ENCODE assay signal across 1 cellular context in genomic region chr16:3348547-3349167, GRCh38.
TF ChIP-seq lines count a peak whose summit lies in the region.

No MANE protein-coding gene starts in this region.

TF ChIP-seq in GM23338, 12 proteins besides CTCF, POLR2A, EP300 and RAD21:
- TF ChIP-seq JUNB (IDR thresholded peaks at IDR 0.05; ENCODE audit: unreplicated experiment) (no peak), ZNF114 (CRISPR knock-in tag; IDR thresholded peaks at IDR 0.05) (no peak), NANOG (IDR thresholded peaks at IDR 0.05; ENCODE audit: borderline replicate concordance) (no peak), STAT1 (IDR thresholded peaks at IDR 0.05; ENCODE audit: unreplicated experiment) (no peak), POLR2AphosphoS5 (IDR thresholded peaks at IDR 0.05; ENCODE audit: low read depth) (no peak), EZH2 (IDR thresholded peaks at IDR 0.05; ENCODE audit: low read depth, unreplicated experiment) (no peak), CREB1 (CRISPR knock-in tag; IDR thresholded peaks at IDR 0.05; ENCODE audit: low read depth) (no peak), ZNF331 (CRISPR knock-in tag; IDR thresholded peaks at IDR 0.05; ENCODE audit: low read depth) (no peak), EZH2phosphoT487 (IDR thresholded peaks at IDR 0.05; ENCODE audit: unreplicated experiment) (no peak)
- TF ChIP-seq, protein P1, sequence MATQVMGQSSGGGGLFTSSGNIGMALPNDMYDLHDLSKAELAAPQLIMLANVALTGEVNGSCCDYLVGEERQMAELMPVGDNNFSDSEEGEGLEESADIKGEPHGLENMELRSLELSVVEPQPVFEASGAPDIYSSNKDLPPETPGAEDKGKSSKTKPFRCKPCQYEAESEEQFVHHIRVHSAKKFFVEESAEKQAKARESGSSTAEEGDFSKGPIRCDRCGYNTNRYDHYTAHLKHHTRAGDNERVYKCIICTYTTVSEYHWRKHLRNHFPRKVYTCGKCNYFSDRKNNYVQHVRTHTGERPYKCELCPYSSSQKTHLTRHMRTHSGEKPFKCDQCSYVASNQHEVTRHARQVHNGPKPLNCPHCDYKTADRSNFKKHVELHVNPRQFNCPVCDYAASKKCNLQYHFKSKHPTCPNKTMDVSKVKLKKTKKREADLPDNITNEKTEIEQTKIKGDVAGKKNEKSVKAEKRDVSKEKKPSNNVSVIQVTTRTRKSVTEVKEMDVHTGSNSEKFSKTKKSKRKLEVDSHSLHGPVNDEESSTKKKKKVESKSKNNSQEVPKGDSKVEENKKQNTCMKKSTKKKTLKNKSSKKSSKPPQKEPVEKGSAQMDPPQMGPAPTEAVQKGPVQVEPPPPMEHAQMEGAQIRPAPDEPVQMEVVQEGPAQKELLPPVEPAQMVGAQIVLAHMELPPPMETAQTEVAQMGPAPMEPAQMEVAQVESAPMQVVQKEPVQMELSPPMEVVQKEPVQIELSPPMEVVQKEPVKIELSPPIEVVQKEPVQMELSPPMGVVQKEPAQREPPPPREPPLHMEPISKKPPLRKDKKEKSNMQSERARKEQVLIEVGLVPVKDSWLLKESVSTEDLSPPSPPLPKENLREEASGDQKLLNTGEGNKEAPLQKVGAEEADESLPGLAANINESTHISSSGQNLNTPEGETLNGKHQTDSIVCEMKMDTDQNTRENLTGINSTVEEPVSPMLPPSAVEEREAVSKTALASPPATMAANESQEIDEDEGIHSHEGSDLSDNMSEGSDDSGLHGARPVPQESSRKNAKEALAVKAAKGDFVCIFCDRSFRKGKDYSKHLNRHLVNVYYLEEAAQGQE (IDR thresholded peaks at IDR 0.05; ENCODE audit: unreplicated experiment): no peak
- TF ChIP-seq, protein P2, sequence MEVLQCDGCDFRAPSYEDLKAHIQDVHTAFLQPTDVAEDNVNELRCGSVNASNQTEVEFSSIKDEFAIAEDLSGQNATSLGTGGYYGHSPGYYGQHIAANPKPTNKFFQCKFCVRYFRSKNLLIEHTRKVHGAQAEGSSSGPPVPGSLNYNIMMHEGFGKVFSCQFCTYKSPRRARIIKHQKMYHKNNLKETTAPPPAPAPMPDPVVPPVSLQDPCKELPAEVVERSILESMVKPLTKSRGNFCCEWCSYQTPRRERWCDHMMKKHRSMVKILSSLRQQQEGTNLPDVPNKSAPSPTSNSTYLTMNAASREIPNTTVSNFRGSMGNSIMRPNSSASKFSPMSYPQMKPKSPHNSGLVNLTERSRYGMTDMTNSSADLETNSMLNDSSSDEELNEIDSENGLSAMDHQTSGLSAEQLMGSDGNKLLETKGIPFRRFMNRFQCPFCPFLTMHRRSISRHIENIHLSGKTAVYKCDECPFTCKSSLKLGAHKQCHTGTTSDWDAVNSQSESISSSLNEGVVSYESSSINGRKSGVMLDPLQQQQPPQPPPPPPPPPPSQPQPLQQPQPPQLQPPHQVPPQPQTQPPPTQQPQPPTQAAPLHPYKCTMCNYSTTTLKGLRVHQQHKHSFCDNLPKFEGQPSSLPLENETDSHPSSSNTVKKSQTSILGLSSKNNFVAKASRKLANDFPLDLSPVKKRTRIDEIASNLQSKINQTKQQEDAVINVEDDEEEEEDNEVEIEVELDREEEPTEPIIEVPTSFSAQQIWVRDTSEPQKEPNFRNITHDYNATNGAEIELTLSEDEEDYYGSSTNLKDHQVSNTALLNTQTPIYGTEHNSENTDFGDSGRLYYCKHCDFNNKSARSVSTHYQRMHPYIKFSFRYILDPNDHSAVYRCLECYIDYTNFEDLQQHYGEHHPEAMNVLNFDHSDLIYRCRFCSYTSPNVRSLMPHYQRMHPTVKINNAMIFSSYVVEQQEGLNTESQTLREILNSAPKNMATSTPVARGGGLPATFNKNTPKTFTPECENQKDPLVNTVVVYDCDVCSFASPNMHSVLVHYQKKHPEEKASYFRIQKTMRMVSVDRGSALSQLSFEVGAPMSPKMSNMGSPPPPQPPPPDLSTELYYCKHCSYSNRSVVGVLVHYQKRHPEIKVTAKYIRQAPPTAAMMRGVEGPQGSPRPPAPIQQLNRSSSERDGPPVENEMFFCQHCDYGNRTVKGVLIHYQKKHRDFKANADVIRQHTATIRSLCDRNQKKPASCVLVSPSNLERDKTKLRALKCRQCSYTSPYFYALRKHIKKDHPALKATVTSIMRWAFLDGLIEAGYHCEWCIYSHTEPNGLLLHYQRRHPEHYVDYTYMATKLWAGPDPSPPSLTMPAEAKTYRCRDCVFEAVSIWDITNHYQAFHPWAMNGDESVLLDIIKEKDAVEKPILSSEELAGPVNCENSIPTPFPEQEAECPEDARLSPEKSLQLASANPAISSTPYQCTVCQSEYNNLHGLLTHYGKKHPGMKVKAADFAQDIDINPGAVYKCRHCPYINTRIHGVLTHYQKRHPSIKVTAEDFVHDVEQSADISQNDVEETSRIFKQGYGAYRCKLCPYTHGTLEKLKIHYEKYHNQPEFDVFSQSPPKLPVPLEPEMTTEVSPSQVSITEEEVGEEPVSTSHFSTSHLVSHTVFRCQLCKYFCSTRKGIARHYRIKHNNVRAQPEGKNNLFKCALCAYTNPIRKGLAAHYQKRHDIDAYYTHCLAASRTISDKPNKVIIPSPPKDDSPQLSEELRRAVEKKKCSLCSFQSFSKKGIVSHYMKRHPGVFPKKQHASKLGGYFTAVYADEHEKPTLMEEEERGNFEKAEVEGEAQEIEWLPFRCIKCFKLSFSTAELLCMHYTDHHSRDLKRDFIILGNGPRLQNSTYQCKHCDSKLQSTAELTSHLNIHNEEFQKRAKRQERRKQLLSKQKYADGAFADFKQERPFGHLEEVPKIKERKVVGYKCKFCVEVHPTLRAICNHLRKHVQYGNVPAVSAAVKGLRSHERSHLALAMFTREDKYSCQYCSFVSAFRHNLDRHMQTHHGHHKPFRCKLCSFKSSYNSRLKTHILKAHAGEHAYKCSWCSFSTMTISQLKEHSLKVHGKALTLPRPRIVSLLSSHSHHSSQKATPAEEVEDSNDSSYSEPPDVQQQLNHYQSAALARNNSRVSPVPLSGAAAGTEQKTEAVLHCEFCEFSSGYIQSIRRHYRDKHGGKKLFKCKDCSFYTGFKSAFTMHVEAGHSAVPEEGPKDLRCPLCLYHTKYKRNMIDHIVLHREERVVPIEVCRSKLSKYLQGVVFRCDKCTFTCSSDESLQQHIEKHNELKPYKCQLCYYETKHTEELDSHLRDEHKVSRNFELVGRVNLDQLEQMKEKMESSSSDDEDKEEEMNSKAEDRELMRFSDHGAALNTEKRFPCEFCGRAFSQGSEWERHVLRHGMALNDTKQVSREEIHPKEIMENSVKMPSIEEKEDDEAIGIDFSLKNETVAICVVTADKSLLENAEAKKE (CRISPR knock-in tag; IDR thresholded peaks at IDR 0.05): no peak
- TF ChIP-seq, protein P3, sequence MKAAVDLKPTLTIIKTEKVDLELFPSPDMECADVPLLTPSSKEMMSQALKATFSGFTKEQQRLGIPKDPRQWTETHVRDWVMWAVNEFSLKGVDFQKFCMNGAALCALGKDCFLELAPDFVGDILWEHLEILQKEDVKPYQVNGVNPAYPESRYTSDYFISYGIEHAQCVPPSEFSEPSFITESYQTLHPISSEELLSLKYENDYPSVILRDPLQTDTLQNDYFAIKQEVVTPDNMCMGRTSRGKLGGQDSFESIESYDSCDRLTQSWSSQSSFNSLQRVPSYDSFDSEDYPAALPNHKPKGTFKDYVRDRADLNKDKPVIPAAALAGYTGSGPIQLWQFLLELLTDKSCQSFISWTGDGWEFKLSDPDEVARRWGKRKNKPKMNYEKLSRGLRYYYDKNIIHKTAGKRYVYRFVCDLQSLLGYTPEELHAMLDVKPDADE (IDR thresholded peaks at IDR 0.05): no peak
